ENCODE assay signal across 8 cellular contexts in genomic region chr19:58571575-58571947, GRCh38. TPM values are rescaled to one million over a fixed set of nuclear protein-coding genes. Genes with fewer than 3 reads are reported as not detected.
A peak's percentile ranks its signal among the peaks of the same experiment; 100 is the strongest.
DNase-seq lines count a peak whose midpoint lies in the region; ATAC-seq lines count a peak whose summit lies in the region.

No MANE protein-coding gene starts in this region.

- intact Hi-C loops in activated naive CD4-positive, alpha-beta T cell treated with anti-CD3 and anti-CD28 coated beads for 36 hours (cut with micrococcal nuclease) = no loop called here

- peaks cover 33% of the 10 kb centered on the region for H3K4me1 Mint-ChIP-seq in activated naive CD4-positive, alpha-beta T cell treated with anti-CD3 and anti-CD28 coated beads for 36 hours (ENCODE audit: low read depth)
- H3K4me1 Mint-ChIP-seq in T-cell (peaks cover 30 to 35% (median 30%) of the 10 kb centered on the region in 3 donors), immature natural killer cell (peaks cover 32 to 36% of the 10 kb centered on the region in 2 donors)
- peaks cover 36% of the 10 kb centered on the region for H3K4me1 Mint-ChIP-seq in stimulated activated naive CD8-positive, alpha-beta T cell treated with anti-CD3 and anti-CD28 coated beads, Interleukin-15, Interleukin-2, amounts not matched to agents 100 ng/mL and 50 ng/mL, for 24 hours (ENCODE audit: low read depth)

- H3K36me3 Mint-ChIP-seq in activated naive CD4-positive, alpha-beta T cell treated with anti-CD3 and anti-CD28 coated beads for 36 hours (ENCODE audit: low read depth) = peaks cover 20% of the 10 kb centered on the region
- peaks cover 6% of the 10 kb centered on the region for H3K36me3 Mint-ChIP-seq in T-cell
- peaks cover 0 to 3% (median 0%) of the 10 kb centered on the region in 3 donors for H3K36me3 Mint-ChIP-seq in immature natural killer cell
- H3K36me3 Mint-ChIP-seq in stimulated activated naive CD8-positive, alpha-beta T cell treated with anti-CD3 and anti-CD28 coated beads, Interleukin-15, Interleukin-2, amounts not matched to agents 100 ng/mL and 50 ng/mL, for 24 hours (ENCODE audit: low read depth) = peaks cover 27% of the 10 kb centered on the region

- peak overlapping the region; percentile 96 for H3K4me3 Mint-ChIP-seq in activated naive CD4-positive, alpha-beta T cell treated with anti-CD3 and anti-CD28 coated beads for 36 hours
- H3K4me3 Mint-ChIP-seq in T-cell (peak overlapping the region in 2 of 3 donors; percentile 93 to 97), immature natural killer cell (peak overlapping the region in 2 of 5 donors; percentile 95 to 96)
- H3K4me3 Mint-ChIP-seq in stimulated activated naive CD8-positive, alpha-beta T cell treated with anti-CD3 and anti-CD28 coated beads, Interleukin-15, Interleukin-2, amounts not matched to agents 100 ng/mL and 50 ng/mL, for 24 hours = no peak overlapping the region

- CTCF ChIA-PET in activated naive CD4-positive, alpha-beta T cell treated with anti-CD3 and anti-CD28 coated beads for 36 hours (lab: Charles Lee) = interaction anchor here (2.0 kb wide), 1 partner anchor 9 kb away, joined by 4 read pairs; no protein-coding TSS in a partner anchor
- CTCF ChIA-PET in T-cell (lab: Charles Lee) = no interaction called here

- H3K27ac Mint-ChIP-seq in activated naive CD4-positive, alpha-beta T cell treated with anti-CD3 and anti-CD28 coated beads for 36 hours = peak overlapping the region; percentile 99
- H3K27ac Mint-ChIP-seq in T-cell (peak overlapping the region; percentile 100), immature natural killer cell (peak overlapping the region; percentile 98 to 100 (median 100))
- H3K27ac Mint-ChIP-seq in stimulated activated naive CD8-positive, alpha-beta T cell treated with anti-CD3 and anti-CD28 coated beads, Interleukin-15, Interleukin-2, amounts not matched to agents 100 ng/mL and 50 ng/mL, for 24 hours = peak overlapping the region; percentile 100

- ATAC-seq in T-cell (replicated peaks in 1 of 4) (no peak), GM19452 (IDR thresholded peaks at IDR 0.05; ENCODE audit: unreplicated experiment) (no peak), HG03521 (IDR thresholded peaks at IDR 0.05; ENCODE audit: unreplicated experiment) (no peak)

- H3K9me3 Mint-ChIP-seq in activated naive CD4-positive, alpha-beta T cell treated with anti-CD3 and anti-CD28 coated beads for 36 hours = no peaks in the 10 kb centered on the region
- no peaks in the 10 kb centered on the region for H3K9me3 Mint-ChIP-seq in T-cell
- no peaks in the 10 kb centered on the region for H3K9me3 Mint-ChIP-seq in immature natural killer cell
- H3K9me3 Mint-ChIP-seq in stimulated activated naive CD8-positive, alpha-beta T cell treated with anti-CD3 and anti-CD28 coated beads, Interleukin-15, Interleukin-2, amounts not matched to agents 100 ng/mL and 50 ng/mL, for 24 hours = no peaks in the 10 kb centered on the region

- H3K27me3 Mint-ChIP-seq in activated naive CD4-positive, alpha-beta T cell treated with anti-CD3 and anti-CD28 coated beads for 36 hours (ENCODE audit: low read depth) = no peaks in the 10 kb centered on the region
- no peaks in the 10 kb centered on the region for H3K27me3 Mint-ChIP-seq in T-cell
- H3K27me3 Mint-ChIP-seq in immature natural killer cell (ENCODE audit: low read depth in 3 of 3) = peaks cover 19 to 20% (median 19%) of the 10 kb centered on the region in 3 donors
- H3K27me3 Mint-ChIP-seq in stimulated activated naive CD8-positive, alpha-beta T cell treated with anti-CD3 and anti-CD28 coated beads, Interleukin-15, Interleukin-2, amounts not matched to agents 100 ng/mL and 50 ng/mL, for 24 hours = no peaks in the 10 kb centered on the region

- DNase-seq in activated naive CD4-positive, alpha-beta T cell treated with anti-CD3 and anti-CD28 coated beads for 36 hours = peak; percentile 3
- DNase-seq in activated naive CD4-positive, alpha-beta T cell (lab: John Stamatoyannopoulos, UW) = no peak
- DNase-seq in T-cell = peak in 1 of 34 experiments; percentile 23
- DNase-seq in immature natural killer cell = no peak
- DNase-seq in NCI-H82 (lab: John Stamatoyannopoulos, UW) = no peak

- POLR2A ChIA-PET in T-cell (lab: Charles Lee) = interaction anchor here in 1 of 2 donors (0.6 kb wide), 2 partner anchors 21 to 34 kb away, joined by 3 to 4 read pairs; no protein-coding TSS in a partner anchor

RNA-seq across cellular contexts. Expression of gene MZF1, which starts 1.6 kb away (rescaled TPM):
- total RNA-seq in activated naive CD4-positive, alpha-beta T cell treated with anti-CD3 and anti-CD28 coated beads for 36 hours = 10 to 100 TPM; 13.3 to 13.4 TPM
- total RNA-seq in T-cell = 10 to 100 TPM; 37.0 to 59.3 (median 47.2) TPM
- polyA plus RNA-seq in immature natural killer cell = 10 to 100 TPM in 1 of 3 donors, 1 to 10 TPM in 2; 3.2 to 10.4 (median 7.1) TPM

RNA-seq across cellular contexts. Expression of gene UBE2M, which starts 13.2 kb away (rescaled TPM):
- 10 to 100 TPM; 91.4 to 93.6 TPM for total RNA-seq in activated naive CD4-positive, alpha-beta T cell treated with anti-CD3 and anti-CD28 coated beads for 36 hours
- 10 to 100 TPM; 35.6 to 53.5 (median 48.6) TPM for total RNA-seq in T-cell
- polyA plus RNA-seq in immature natural killer cell = 10 to 100 TPM; 10.8 to 18.5 (median 15.5) TPM

RNA-seq across cellular contexts. Expression of gene CHMP2A, which starts 16.7 kb away (rescaled TPM):
- 100 to 1,000 TPM; 109 to 111 TPM for total RNA-seq in activated naive CD4-positive, alpha-beta T cell treated with anti-CD3 and anti-CD28 coated beads for 36 hours
- total RNA-seq in T-cell = 10 to 100 TPM; 61.5 to 82.9 (median 79.3) TPM
- polyA plus RNA-seq in immature natural killer cell = 100 to 1,000 TPM; 210 to 265 (median 231) TPM

RNA-seq across cellular contexts. Expression of gene TRIM28, which starts 27.7 kb away (rescaled TPM):
- total RNA-seq in activated naive CD4-positive, alpha-beta T cell treated with anti-CD3 and anti-CD28 coated beads for 36 hours = 100 to 1,000 TPM; 475 to 483 TPM
- total RNA-seq in T-cell = 100 to 1,000 TPM; 374 to 574 (median 403) TPM
- polyA plus RNA-seq in immature natural killer cell = 10 to 100 TPM; 34.3 to 36.3 (median 35.7) TPM

RNA-seq across cellular contexts. Expression of gene ZBTB45, which starts 52.0 kb away (rescaled TPM):
- total RNA-seq in activated naive CD4-positive, alpha-beta T cell treated with anti-CD3 and anti-CD28 coated beads for 36 hours = 1 to 10 TPM; 5.5 to 6.0 TPM
- 10 to 100 TPM in 4 of 5 donors, 1 to 10 TPM in 1; 8.3 to 27.8 (median 24.5) TPM for total RNA-seq in T-cell
- polyA plus RNA-seq in immature natural killer cell = 1 to 10 TPM; 2.8 to 7.2 (median 3.4) TPM
